Comparison of ENCODE assay signal across 1 cellular context in genomic region chr7:66995045-66995776, GRCh38.
TF ChIP-seq lines count a peak whose summit lies in the region.

Gene SBDS, minus strand, starts transcription at chr7:66995586. Its CDS starts 169 bp downstream, at chr7:66995417.

TF ChIP-seq in K562, 482 proteins besides CTCF, POLR2A, EP300 and RAD21 (continued from another document and continues in another):
- TF ChIP-seq, protein P1, sequence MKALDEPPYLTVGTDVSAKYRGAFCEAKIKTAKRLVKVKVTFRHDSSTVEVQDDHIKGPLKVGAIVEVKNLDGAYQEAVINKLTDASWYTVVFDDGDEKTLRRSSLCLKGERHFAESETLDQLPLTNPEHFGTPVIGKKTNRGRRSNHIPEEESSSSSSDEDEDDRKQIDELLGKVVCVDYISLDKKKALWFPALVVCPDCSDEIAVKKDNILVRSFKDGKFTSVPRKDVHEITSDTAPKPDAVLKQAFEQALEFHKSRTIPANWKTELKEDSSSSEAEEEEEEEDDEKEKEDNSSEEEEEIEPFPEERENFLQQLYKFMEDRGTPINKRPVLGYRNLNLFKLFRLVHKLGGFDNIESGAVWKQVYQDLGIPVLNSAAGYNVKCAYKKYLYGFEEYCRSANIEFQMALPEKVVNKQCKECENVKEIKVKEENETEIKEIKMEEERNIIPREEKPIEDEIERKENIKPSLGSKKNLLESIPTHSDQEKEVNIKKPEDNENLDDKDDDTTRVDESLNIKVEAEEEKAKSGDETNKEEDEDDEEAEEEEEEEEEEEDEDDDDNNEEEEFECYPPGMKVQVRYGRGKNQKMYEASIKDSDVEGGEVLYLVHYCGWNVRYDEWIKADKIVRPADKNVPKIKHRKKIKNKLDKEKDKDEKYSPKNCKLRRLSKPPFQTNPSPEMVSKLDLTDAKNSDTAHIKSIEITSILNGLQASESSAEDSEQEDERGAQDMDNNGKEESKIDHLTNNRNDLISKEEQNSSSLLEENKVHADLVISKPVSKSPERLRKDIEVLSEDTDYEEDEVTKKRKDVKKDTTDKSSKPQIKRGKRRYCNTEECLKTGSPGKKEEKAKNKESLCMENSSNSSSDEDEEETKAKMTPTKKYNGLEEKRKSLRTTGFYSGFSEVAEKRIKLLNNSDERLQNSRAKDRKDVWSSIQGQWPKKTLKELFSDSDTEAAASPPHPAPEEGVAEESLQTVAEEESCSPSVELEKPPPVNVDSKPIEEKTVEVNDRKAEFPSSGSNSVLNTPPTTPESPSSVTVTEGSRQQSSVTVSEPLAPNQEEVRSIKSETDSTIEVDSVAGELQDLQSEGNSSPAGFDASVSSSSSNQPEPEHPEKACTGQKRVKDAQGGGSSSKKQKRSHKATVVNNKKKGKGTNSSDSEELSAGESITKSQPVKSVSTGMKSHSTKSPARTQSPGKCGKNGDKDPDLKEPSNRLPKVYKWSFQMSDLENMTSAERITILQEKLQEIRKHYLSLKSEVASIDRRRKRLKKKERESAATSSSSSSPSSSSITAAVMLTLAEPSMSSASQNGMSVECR (CRISPR knock-in tag; IDR thresholded peaks at IDR 0.05), result peak; percentile 86
- TF ChIP-seq MTA1 (IDR thresholded peaks at IDR 0.05; ENCODE audit: borderline replicate concordance) (peak; percentile 95), ZNF12 (CRISPR knock-in tag; IDR thresholded peaks at IDR 0.05) (peak; percentile 83), SMARCE1 (IDR thresholded peaks at IDR 0.05) (0 out of 2 replicates have a peak, but pooled peaks have one; percentile 25), SMAD3 (CRISPR knock-in tag; conservative IDR thresholded peaks at IDR 0.05) (0 out of 2 replicates have a peak, but pooled peaks have one; percentile 26), PML (IDR thresholded peaks at IDR 0.05; ENCODE audit: low read length) (peak; percentile 59; the same call in 1 of the 2 replicates), SIN3B (IDR thresholded peaks at IDR 0.05; ENCODE audit: low read depth) (peak; percentile 70; the same call in 1 of the 2 replicates), YY1 (IDR thresholded peaks at IDR 0.05; ENCODE audit: borderline replicate concordance in 1 of 3, control insufficient read depth in 1 of 3, extremely low read depth in 1 of 3, insufficient read depth in 3 of 3, insufficient read length in 1 of 3, insufficient replicate concordance in 2 of 3, low read depth in 1 of 3, low read length in 2 of 3) (peak; percentile 15 to 76 (median 63)), NFIC (IDR thresholded peaks at IDR 0.05) (peak; percentile 79), ZZZ3 (IDR thresholded peaks at IDR 0.05) (peak; percentile 69; the same call in 1 of the 2 replicates), ZNF24 (IDR thresholded peaks at IDR 0.05) (peak; percentile 28; the same call in 1 of the 2 replicates), POLR2AphosphoS5 (IDR thresholded peaks at IDR 0.05; ENCODE audit: control insufficient read depth, insufficient read depth, low read depth, low read length) (peak; percentile 85), SIN3A (IDR thresholded peaks at IDR 0.05; ENCODE audit: borderline replicate concordance in 2 of 2, control insufficient read depth in 1 of 2, low read depth in 2 of 2, low read length in 2 of 2) (0 out of 4 replicates have a peak, but pooled peaks have one; percentile 6 to 60), ZBTB33 (CRISPR knock-in tag; IDR thresholded peaks at IDR 0.05) (0 out of 2 replicates have a peak, but pooled peaks have one; percentile 16), MGA (IDR thresholded peaks at IDR 0.05) (peak; percentile 84), POLR2B (IDR thresholded peaks at IDR 0.05; ENCODE audit: low read depth, partially characterized antibody) (peak; percentile 97)
- TF ChIP-seq, protein P2, sequence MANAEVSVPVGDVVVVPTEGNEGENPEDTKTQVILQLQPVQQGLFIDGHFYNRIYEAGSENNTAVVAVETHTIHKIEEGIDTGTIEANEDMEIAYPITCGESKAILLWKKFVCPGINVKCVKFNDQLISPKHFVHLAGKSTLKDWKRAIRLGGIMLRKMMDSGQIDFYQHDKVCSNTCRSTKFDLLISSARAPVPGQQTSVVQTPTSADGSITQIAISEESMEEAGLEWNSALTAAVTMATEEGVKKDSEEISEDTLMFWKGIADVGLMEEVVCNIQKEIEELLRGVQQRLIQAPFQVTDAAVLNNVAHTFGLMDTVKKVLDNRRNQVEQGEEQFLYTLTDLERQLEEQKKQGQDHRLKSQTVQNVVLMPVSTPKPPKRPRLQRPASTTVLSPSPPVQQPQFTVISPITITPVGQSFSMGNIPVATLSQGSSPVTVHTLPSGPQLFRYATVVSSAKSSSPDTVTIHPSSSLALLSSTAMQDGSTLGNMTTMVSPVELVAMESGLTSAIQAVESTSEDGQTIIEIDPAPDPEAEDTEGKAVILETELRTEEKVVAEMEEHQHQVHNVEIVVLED (CRISPR knock-in tag; IDR thresholded peaks at IDR 0.05), result peak; percentile 38; the same call in 1 of the 2 replicates
- TF ChIP-seq, protein P3, sequence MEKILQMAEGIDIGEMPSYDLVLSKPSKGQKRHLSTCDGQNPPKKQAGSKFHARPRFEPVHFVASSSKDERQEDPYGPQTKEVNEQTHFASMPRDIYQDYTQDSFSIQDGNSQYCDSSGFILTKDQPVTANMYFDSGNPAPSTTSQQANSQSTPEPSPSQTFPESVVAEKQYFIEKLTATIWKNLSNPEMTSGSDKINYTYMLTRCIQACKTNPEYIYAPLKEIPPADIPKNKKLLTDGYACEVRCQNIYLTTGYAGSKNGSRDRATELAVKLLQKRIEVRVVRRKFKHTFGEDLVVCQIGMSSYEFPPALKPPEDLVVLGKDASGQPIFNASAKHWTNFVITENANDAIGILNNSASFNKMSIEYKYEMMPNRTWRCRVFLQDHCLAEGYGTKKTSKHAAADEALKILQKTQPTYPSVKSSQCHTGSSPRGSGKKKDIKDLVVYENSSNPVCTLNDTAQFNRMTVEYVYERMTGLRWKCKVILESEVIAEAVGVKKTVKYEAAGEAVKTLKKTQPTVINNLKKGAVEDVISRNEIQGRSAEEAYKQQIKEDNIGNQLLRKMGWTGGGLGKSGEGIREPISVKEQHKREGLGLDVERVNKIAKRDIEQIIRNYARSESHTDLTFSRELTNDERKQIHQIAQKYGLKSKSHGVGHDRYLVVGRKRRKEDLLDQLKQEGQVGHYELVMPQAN (IDR thresholded peaks at IDR 0.05; ENCODE audit: borderline replicate concordance), result peak; percentile 82; the same call in 1 of the 2 replicates
- TF ChIP-seq, protein P4, sequence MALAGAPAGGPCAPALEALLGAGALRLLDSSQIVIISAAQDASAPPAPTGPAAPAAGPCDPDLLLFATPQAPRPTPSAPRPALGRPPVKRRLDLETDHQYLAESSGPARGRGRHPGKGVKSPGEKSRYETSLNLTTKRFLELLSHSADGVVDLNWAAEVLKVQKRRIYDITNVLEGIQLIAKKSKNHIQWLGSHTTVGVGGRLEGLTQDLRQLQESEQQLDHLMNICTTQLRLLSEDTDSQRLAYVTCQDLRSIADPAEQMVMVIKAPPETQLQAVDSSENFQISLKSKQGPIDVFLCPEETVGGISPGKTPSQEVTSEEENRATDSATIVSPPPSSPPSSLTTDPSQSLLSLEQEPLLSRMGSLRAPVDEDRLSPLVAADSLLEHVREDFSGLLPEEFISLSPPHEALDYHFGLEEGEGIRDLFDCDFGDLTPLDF (CRISPR knock-in tag; IDR thresholded peaks at IDR 0.05), result peak; percentile 77; the same call in 1 of the 2 replicates
- TF ChIP-seq, protein P5, sequence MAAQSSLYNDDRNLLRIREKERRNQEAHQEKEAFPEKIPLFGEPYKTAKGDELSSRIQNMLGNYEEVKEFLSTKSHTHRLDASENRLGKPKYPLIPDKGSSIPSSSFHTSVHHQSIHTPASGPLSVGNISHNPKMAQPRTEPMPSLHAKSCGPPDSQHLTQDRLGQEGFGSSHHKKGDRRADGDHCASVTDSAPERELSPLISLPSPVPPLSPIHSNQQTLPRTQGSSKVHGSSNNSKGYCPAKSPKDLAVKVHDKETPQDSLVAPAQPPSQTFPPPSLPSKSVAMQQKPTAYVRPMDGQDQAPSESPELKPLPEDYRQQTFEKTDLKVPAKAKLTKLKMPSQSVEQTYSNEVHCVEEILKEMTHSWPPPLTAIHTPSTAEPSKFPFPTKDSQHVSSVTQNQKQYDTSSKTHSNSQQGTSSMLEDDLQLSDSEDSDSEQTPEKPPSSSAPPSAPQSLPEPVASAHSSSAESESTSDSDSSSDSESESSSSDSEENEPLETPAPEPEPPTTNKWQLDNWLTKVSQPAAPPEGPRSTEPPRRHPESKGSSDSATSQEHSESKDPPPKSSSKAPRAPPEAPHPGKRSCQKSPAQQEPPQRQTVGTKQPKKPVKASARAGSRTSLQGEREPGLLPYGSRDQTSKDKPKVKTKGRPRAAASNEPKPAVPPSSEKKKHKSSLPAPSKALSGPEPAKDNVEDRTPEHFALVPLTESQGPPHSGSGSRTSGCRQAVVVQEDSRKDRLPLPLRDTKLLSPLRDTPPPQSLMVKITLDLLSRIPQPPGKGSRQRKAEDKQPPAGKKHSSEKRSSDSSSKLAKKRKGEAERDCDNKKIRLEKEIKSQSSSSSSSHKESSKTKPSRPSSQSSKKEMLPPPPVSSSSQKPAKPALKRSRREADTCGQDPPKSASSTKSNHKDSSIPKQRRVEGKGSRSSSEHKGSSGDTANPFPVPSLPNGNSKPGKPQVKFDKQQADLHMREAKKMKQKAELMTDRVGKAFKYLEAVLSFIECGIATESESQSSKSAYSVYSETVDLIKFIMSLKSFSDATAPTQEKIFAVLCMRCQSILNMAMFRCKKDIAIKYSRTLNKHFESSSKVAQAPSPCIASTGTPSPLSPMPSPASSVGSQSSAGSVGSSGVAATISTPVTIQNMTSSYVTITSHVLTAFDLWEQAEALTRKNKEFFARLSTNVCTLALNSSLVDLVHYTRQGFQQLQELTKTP (IDR thresholded peaks at IDR 0.05; ENCODE audit: low read depth in 1 of 2, partially characterized antibody in 2 of 2), result peak in 1 of 2 experiments; percentile 39
